ENCODE assay signal across 1 cellular context in genomic region chr16:70746708-70747424, GRCh38.
A peak's percentile ranks its signal among the peaks of the same experiment; 100 is the strongest.
TF ChIP-seq lines count a peak whose summit lies in the region.

No MANE protein-coding gene starts in this region.

TF ChIP-seq in HepG2, 621 proteins besides CTCF, POLR2A, EP300 and RAD21 (continued from another document and continues in another):
- TF ChIP-seq, protein P1, sequence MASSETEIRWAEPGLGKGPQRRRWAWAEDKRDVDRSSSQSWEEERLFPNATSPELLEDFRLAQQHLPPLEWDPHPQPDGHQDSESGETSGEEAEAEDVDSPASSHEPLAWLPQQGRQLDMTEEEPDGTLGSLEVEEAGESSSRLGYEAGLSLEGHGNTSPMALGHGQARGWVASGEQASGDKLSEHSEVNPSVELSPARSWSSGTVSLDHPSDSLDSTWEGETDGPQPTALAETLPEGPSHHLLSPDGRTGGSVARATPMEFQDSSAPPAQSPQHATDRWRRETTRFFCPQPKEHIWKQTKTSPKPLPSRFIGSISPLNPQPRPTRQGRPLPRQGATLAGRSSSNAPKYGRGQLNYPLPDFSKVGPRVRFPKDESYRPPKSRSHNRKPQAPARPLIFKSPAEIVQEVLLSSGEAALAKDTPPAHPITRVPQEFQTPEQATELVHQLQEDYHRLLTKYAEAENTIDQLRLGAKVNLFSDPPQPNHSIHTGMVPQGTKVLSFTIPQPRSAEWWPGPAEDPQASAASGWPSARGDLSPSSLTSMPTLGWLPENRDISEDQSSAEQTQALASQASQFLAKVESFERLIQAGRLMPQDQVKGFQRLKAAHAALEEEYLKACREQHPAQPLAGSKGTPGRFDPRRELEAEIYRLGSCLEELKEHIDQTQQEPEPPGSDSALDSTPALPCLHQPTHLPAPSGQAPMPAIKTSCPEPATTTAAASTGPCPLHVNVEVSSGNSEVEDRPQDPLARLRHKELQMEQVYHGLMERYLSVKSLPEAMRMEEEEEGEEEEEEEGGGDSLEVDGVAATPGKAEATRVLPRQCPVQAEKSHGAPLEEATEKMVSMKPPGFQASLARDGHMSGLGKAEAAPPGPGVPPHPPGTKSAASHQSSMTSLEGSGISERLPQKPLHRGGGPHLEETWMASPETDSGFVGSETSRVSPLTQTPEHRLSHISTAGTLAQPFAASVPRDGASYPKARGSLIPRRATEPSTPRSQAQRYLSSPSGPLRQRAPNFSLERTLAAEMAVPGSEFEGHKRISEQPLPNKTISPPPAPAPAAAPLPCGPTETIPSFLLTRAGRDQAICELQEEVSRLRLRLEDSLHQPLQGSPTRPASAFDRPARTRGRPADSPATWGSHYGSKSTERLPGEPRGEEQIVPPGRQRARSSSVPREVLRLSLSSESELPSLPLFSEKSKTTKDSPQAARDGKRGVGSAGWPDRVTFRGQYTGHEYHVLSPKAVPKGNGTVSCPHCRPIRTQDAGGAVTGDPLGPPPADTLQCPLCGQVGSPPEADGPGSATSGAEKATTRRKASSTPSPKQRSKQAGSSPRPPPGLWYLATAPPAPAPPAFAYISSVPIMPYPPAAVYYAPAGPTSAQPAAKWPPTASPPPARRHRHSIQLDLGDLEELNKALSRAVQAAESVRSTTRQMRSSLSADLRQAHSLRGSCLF (CRISPR knock-in tag; IDR thresholded peaks at IDR 0.05; ENCODE audit: borderline replicate concordance): no peak
- TF ChIP-seq GPN1 (CRISPR knock-in tag; IDR thresholded peaks at IDR 0.05; ENCODE audit: borderline replicate concordance) (no peak), CEBPZ (IDR thresholded peaks at IDR 0.05; ENCODE audit: low read length) (no peak), FOXA1 (IDR thresholded peaks at IDR 0.05) (no peak), FOXA1 (CRISPR knock-in tag; IDR thresholded peaks at IDR 0.05) (peak; percentile 91), TBL1XR1 (IDR thresholded peaks at IDR 0.05; ENCODE audit: borderline replicate concordance, low read length, partially characterized antibody) (peak; percentile 68), TBX2 (CRISPR knock-in tag; IDR thresholded peaks at IDR 0.05; ENCODE audit: borderline replicate concordance) (peak; percentile 94), EED (CRISPR knock-in tag; IDR thresholded peaks at IDR 0.05) (peak; percentile 33; the same call in 1 of the 2 replicates), SNAI1 (CRISPR knock-in tag; IDR thresholded peaks at IDR 0.05; ENCODE audit: borderline replicate concordance) (peak; percentile 77; the same call in 1 of the 2 replicates), ZNF598 (CRISPR knock-in tag; IDR thresholded peaks at IDR 0.05; ENCODE audit: borderline replicate concordance) (no peak), NKX3-1 (CRISPR knock-in tag; IDR thresholded peaks at IDR 0.05) (no peak; the same call in 1 of the 2 replicates), PAX8 (CRISPR knock-in tag; IDR thresholded peaks at IDR 0.05; ENCODE audit: borderline replicate concordance) (no peak), NFE2L1 (CRISPR knock-in tag; IDR thresholded peaks at IDR 0.05; ENCODE audit: borderline replicate concordance) (no peak), ZNF503 (CRISPR knock-in tag; IDR thresholded peaks at IDR 0.05) (peak; percentile 91), ZBTB7B (CRISPR knock-in tag; IDR thresholded peaks at IDR 0.05) (no peak; the same call in none of the 2 replicates), ARID4A (CRISPR knock-in tag; IDR thresholded peaks at IDR 0.05; ENCODE audit: borderline replicate concordance) (peak; percentile 88; the same call in 1 of the 2 replicates), CAMTA2 (CRISPR knock-in tag; IDR thresholded peaks at IDR 0.05; ENCODE audit: borderline replicate concordance) (no peak), ZC3H13 (CRISPR knock-in tag; IDR thresholded peaks at IDR 0.05) (no peak), ZNF609 (CRISPR knock-in tag; IDR thresholded peaks at IDR 0.05; ENCODE audit: borderline replicate concordance) (peak; percentile 80; the same call in 1 of the 2 replicates), ELF4 (CRISPR knock-in tag; IDR thresholded peaks at IDR 0.05; ENCODE audit: borderline replicate concordance) (peak; percentile 92; the same call in 1 of the 2 replicates), MTA1 (CRISPR knock-in tag; IDR thresholded peaks at IDR 0.05; ENCODE audit: borderline replicate concordance) (peak; percentile 97), ZBTB38 (CRISPR knock-in tag; IDR thresholded peaks at IDR 0.05) (peak; percentile 85; the same call in 1 of the 2 replicates), YEATS2 (CRISPR knock-in tag; IDR thresholded peaks at IDR 0.05; ENCODE audit: borderline replicate concordance) (0 out of 2 replicates have a peak, but pooled peaks have one; percentile 42), ZNF788 (CRISPR knock-in tag; IDR thresholded peaks at IDR 0.05; ENCODE audit: borderline replicate concordance) (peak; percentile 94), FOXP1 (IDR thresholded peaks at IDR 0.05) (no peak), FOXP1 (CRISPR knock-in tag; IDR thresholded peaks at IDR 0.05) (peak; percentile 68; the same call in 1 of the 2 replicates), MEIS1 (CRISPR knock-in tag; IDR thresholded peaks at IDR 0.05; ENCODE audit: borderline replicate concordance) (peak; percentile 97; the same call in 1 of the 2 replicates)
- TF ChIP-seq, protein P2, sequence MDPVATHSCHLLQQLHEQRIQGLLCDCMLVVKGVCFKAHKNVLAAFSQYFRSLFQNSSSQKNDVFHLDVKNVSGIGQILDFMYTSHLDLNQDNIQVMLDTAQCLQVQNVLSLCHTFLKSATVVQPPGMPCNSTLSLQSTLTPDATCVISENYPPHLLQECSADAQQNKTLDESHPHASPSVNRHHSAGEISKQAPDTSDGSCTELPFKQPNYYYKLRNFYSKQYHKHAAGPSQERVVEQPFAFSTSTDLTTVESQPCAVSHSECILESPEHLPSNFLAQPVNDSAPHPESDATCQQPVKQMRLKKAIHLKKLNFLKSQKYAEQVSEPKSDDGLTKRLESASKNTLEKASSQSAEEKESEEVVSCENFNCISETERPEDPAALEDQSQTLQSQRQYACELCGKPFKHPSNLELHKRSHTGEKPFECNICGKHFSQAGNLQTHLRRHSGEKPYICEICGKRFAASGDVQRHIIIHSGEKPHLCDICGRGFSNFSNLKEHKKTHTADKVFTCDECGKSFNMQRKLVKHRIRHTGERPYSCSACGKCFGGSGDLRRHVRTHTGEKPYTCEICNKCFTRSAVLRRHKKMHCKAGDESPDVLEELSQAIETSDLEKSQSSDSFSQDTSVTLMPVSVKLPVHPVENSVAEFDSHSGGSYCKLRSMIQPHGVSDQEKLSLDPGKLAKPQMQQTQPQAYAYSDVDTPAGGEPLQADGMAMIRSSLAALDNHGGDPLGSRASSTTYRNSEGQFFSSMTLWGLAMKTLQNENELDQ (CRISPR knock-in tag; IDR thresholded peaks at IDR 0.05; ENCODE audit: borderline replicate concordance): no peak
- TF ChIP-seq, protein P3, sequence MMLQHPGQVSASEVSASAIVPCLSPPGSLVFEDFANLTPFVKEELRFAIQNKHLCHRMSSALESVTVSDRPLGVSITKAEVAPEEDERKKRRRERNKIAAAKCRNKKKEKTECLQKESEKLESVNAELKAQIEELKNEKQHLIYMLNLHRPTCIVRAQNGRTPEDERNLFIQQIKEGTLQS (CRISPR knock-in tag; IDR thresholded peaks at IDR 0.05): peak; percentile 100
- TF ChIP-seq, protein P4, sequence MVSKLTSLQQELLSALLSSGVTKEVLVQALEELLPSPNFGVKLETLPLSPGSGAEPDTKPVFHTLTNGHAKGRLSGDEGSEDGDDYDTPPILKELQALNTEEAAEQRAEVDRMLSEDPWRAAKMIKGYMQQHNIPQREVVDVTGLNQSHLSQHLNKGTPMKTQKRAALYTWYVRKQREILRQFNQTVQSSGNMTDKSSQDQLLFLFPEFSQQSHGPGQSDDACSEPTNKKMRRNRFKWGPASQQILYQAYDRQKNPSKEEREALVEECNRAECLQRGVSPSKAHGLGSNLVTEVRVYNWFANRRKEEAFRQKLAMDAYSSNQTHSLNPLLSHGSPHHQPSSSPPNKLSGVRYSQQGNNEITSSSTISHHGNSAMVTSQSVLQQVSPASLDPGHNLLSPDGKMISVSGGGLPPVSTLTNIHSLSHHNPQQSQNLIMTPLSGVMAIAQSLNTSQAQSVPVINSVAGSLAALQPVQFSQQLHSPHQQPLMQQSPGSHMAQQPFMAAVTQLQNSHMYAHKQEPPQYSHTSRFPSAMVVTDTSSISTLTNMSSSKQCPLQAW (CRISPR knock-in tag; IDR thresholded peaks at IDR 0.05): peak; percentile 90
